19 cellular contexts compared by ENCODE assay signal in genomic region chr11:69376155-69377028, GRCh38.
DNase-seq lines count a peak whose midpoint lies in the region; ATAC-seq and TF ChIP-seq lines count a peak whose summit lies in the region.
"Had no signal": no experiment of that assay in that cellular context is flagged by ENCODE, and none has a peak within 500 bp of the region (broad histone marks: within the 10 kb centered on the region; RNA-seq: fewer than 3 reads in every experiment).

No MANE protein-coding gene starts in this region.

- peaks cover 54% of the 10 kb centered on the region for H3K4me1 ChIP-seq in Panc1 (ENCODE audit: control insufficient read depth, insufficient read depth, low read length)
- H3K4me1 ChIP-seq: adrenal gland, psoas muscle, thyroid gland had no signal

- H3K27me3 Mint-ChIP-seq in natural killer cell (ENCODE audit: low read depth in 2 of 2), result no peaks in the 10 kb centered on the region
- H3K27me3 Mint-ChIP-seq: activated T-cell treated with anti-CD3 and anti-CD28 coated beads, Interleukin-2, amount 50 U/mL, for 24 hours had no signal

- TF ChIP-seq CTCF in Panc1 (IDR thresholded peaks at IDR 0.05) (no peak), natural killer cell (IDR thresholded peaks at IDR 0.05) (no peak)

- in situ Hi-C loops in Panc1 (cut with HindIII; ENCODE audit: low pct_unique_long_range_greater_than_20kb, low sequenced_read_pairs), result no loop called here

- H3K27ac Mint-ChIP-seq in natural killer cell, result no peak overlapping the region
- H3K27ac Mint-ChIP-seq: activated T-cell treated with anti-CD3 and anti-CD28 coated beads, Interleukin-2, amount 50 U/mL, for 24 hours; CD4-positive, CD25-positive, alpha-beta regulatory T cell; natural killer cell treated with Interleukin-12 subunit alpha and Interleukin-12 subunit beta and Interleukin-15 and Interleukin-18, amount 100 ng/mL, for 72 hours had no signal

- POLR2A ChIA-PET in Panc1 (lab: Charles Lee), result interaction anchor here (1.3 kb wide), 1 partner anchor 82 kb away, joined by 4 read pairs; the partner anchor contains the start of gene MYEOV

- no peaks in the 10 kb centered on the region for H3K9me3 ChIP-seq in Panc1 (ENCODE audit: control insufficient read depth, insufficient read depth, low read depth, low read length)
- H3K9me3 ChIP-seq: adrenal gland, psoas muscle, thyroid gland had no signal

- H3K9me3 Mint-ChIP-seq in natural killer cell, result no peaks in the 10 kb centered on the region
- H3K9me3 Mint-ChIP-seq: activated T-cell treated with anti-CD3 and anti-CD28 coated beads, Interleukin-2, amount 50 U/mL, for 24 hours; CD4-positive, CD25-positive, alpha-beta regulatory T cell; natural killer cell treated with Interleukin-12 subunit alpha and Interleukin-12 subunit beta and Interleukin-15 and Interleukin-18, amount 100 ng/mL, for 72 hours had no signal

- H3K27me3 ChIP-seq in Panc1 (ENCODE audit: control insufficient read depth, insufficient read depth, low read length), result no peaks in the 10 kb centered on the region
- H3K27me3 ChIP-seq: adrenal gland, thyroid gland had no signal

- no peaks in the 10 kb centered on the region for H3K4me1 Mint-ChIP-seq in natural killer cell
- H3K4me1 Mint-ChIP-seq: CD4-positive, CD25-positive, alpha-beta regulatory T cell had no signal

- CTCF ChIA-PET in Panc1 (lab: Charles Lee), result interaction anchor here (0.6 kb wide), 1 partner anchor 38 kb away, joined by 3 read pairs; no protein-coding TSS in a partner anchor

- peak; percentile 42 for DNase-seq in activated effector memory CD4-positive, alpha-beta T cell treated with anti-CD3 and anti-CD28 coated beads, Interleukin-2, amount 50 U/mL, for 16 hours
- DNase-seq in activated effector memory CD4-positive, alpha-beta T cell treated with Interleukin-2 at 50 U/mL for 16 hours, result no peak
- DNase-seq in Panc1 (ENCODE audit: low read depth, low spot score), result no peak
- DNase-seq in sciatic nerve (ENCODE audit: low spot score), result peak; percentile 35
- DNase-seq in NCI-H1436 treated with DMSO at 0.1 percent for 48 hours (lab: John Stamatoyannopoulos, UW), result no peak
- no peak for DNase-seq in natural killer cell
- DNase-seq: activated CD4-positive, alpha-beta T cell treated with anti-CD3 and anti-CD28 coated beads, Interleukin-2, amount 50 U/mL, for 48 hours; activated T-cell treated with anti-CD3 and anti-CD28 coated beads, Interleukin-2, amount 50 U/mL, for 24 hours; CD4-positive, CD25-positive, alpha-beta regulatory T cell; MM.1S; NCI-H1930; NCI-H446 treated with DMSO at 0.1 percent for 48 hours; thyroid gland had no signal

- H3K36me3 ChIP-seq in Panc1 (ENCODE audit: control insufficient read depth, insufficient read depth, low read length), result no peaks in the 10 kb centered on the region
- H3K36me3 ChIP-seq: adrenal gland, thyroid gland had no signal

- peak overlapping the region; percentile 62 for H3K27ac ChIP-seq in Panc1 (ENCODE audit: low read length)
- H3K27ac ChIP-seq: adrenal gland, psoas muscle, thyroid gland had no signal

- peak overlapping the region; percentile 1 to 51; a peak in 3 of 4 replicates for H3K4me3 ChIP-seq in Panc1 (ENCODE audit: low read depth in 2 of 2, low read length in 2 of 2)
- H3K4me3 ChIP-seq: adrenal gland, lung, psoas muscle, thyroid gland had no signal

- no TSS peak for BruUV-seq in Panc1 (replicated peaks; lab: Mats Ljungman, UMichigan)

- H3K36me3 Mint-ChIP-seq in natural killer cell, result no peaks in the 10 kb centered on the region
- H3K36me3 Mint-ChIP-seq: CD4-positive, CD25-positive, alpha-beta regulatory T cell; natural killer cell treated with Interleukin-12 subunit alpha and Interleukin-12 subunit beta and Interleukin-15 and Interleukin-18, amount 100 ng/mL, for 72 hours had no signal

- peak; percentile 31 for ATAC-seq in Panc1
- peak; percentile 68 for ATAC-seq in esophagus mucosa
- peak; percentile 43 for ATAC-seq in sciatic nerve
- no peak for ATAC-seq in natural killer cell
- no peak for ATAC-seq in GM21390 (IDR thresholded peaks at IDR 0.05; ENCODE audit: unreplicated experiment)
- ATAC-seq: natural killer cell treated with Interleukin-12 subunit alpha and Interleukin-12 subunit beta and Interleukin-15 and Interleukin-18, amount 100 ng/mL, for 72 hours; psoas muscle had no signal

- H3K4me3 Mint-ChIP-seq in natural killer cell, result no peak overlapping the region
- H3K4me3 Mint-ChIP-seq: activated T-cell treated with anti-CD3 and anti-CD28 coated beads, Interleukin-2, amount 50 U/mL, for 24 hours; CD4-positive, CD25-positive, alpha-beta regulatory T cell; natural killer cell treated with Interleukin-12 subunit alpha and Interleukin-12 subunit beta and Interleukin-15 and Interleukin-18, amount 100 ng/mL, for 72 hours had no signal

- intact Hi-C loops in Panc1 (cut with micrococcal nuclease; ENCODE audit: unreplicated experiment) (loop anchor here (5.0 to 10.0 kb wide), 2 partner anchors 262 to 266 kb away; partner anchors contain the start of gene CCND1), sciatic nerve (cut with DNase I) (no loop called here), natural killer cell (cut with micrococcal nuclease) (no loop called here)

Comparison
In these comparisons a context has a peak if more than half of its experiments do, and no peak if none do; other contexts are left out.
1. DNase-seq: peak in activated effector memory CD4-positive, alpha-beta T cell treated with anti-CD3 and anti-CD28 coated beads, Interleukin-2, amount 50 U/mL, for 16 hours (single experiment) and sciatic nerve (single experiment); none in activated effector memory CD4-positive, alpha-beta T cell treated with Interleukin-2 at 50 U/mL for 16 hours (single experiment), Panc1 (single experiment), NCI-H1436 treated with DMSO at 0.1 percent for 48 hours (single experiment) and natural killer cell (single experiment).
2. ATAC-seq: peak in Panc1 (single experiment), esophagus mucosa (single experiment) and sciatic nerve (single experiment); none in natural killer cell (0 of 3) and GM21390 (single experiment).